34 cellular contexts compared by ENCODE assay signal in the genomic region with DNA sequence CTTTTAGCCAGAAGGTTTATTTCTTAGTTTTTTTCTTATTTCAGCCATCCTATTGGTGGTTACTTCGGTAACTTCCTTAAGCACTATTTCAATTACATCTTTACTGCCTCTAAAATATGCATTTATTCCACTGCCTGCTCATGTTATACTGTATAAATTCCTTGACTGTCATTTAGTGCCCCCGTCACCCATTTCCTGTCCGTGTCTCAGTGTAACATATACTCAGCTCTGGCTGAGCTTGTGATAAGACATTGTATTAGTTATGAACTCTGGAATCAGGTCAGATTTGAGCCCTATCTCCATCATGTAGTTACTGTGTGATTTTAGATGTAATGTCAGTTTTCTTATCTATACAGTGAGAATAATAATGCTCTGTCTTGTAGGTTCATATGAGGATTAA. TPM values are rescaled to one million over a fixed set of nuclear protein-coding genes. Genes with fewer than 3 reads are reported as not detected.
A peak's percentile ranks its signal among the peaks of the same experiment; 100 is the strongest.
DNase-seq lines count a peak whose midpoint lies in the region; ATAC-seq and TF ChIP-seq lines count a peak whose summit lies in the region.
"Had no signal": no experiment of that assay in that cellular context is flagged by ENCODE, and none has a peak within 500 bp of the region (broad histone marks: within the 10 kb centered on the region; RNA-seq: fewer than 3 reads in every experiment).

No MANE protein-coding gene starts in this region.

- intact Hi-C loops in left ventricle myocardium superior (cut with micrococcal nuclease) (loop anchor here (10.0 kb wide), 1 partner anchor 56 kb away; no protein-coding TSS in a partner anchor), left cardiac atrium (cut with DNase I) (no loop called here)

- no peaks in the 10 kb centered on the region for H3K36me3 ChIP-seq in H7 (replicated peaks; ENCODE audit: control insufficient read depth, insufficient read depth, low read length)
- H3K36me3 ChIP-seq: BE2C, gastrocnemius medialis, neural progenitor cell, right atrium auricular region, tibial artery had no signal

- no peak for TF ChIP-seq CTCF in mesothelial cell of epicardium (IDR thresholded peaks at IDR 0.05; ENCODE audit: unreplicated experiment)

- peaks cover 17% of the 10 kb centered on the region for H3K36me3 Mint-ChIP-seq in activated naive CD8-positive, alpha-beta T cell treated with anti-CD3 and anti-CD28 coated beads for 36 hours
- peaks cover 2% of the 10 kb centered on the region for H3K36me3 Mint-ChIP-seq in mesothelial cell of epicardium

- H3K4me1 Mint-ChIP-seq in activated naive CD8-positive, alpha-beta T cell treated with anti-CD3 and anti-CD28 coated beads for 36 hours = peaks cover 71% of the 10 kb centered on the region
- H3K4me1 Mint-ChIP-seq in mesothelial cell of epicardium = peaks cover 58% of the 10 kb centered on the region
- H3K4me1 Mint-ChIP-seq in stimulated activated naive CD8-positive, alpha-beta T cell treated with anti-CD3 and anti-CD28 coated beads, Interleukin-15, amount 100 ng/mL, for 72 hours = peaks cover 83% of the 10 kb centered on the region

- H3K9me3 Mint-ChIP-seq in activated naive CD8-positive, alpha-beta T cell treated with anti-CD3 and anti-CD28 coated beads for 36 hours = no peaks in the 10 kb centered on the region
- no peaks in the 10 kb centered on the region for H3K9me3 Mint-ChIP-seq in mesothelial cell of epicardium
- no peaks in the 10 kb centered on the region for H3K9me3 Mint-ChIP-seq in stimulated activated naive CD8-positive, alpha-beta T cell treated with anti-CD3 and anti-CD28 coated beads, Interleukin-15, amount 100 ng/mL, for 72 hours
- H3K9me3 Mint-ChIP-seq: CD8-positive, alpha-beta memory T cell; T-helper 2 cell treated with Interferon-gamma antibody and Interleukin-4, amounts not matched to agents 5 μg/mL and 100 μg/mL, for 36 hours had no signal

- H3K27me3 Mint-ChIP-seq in activated naive CD8-positive, alpha-beta T cell treated with anti-CD3 and anti-CD28 coated beads for 36 hours = no peaks in the 10 kb centered on the region
- no peaks in the 10 kb centered on the region for H3K27me3 Mint-ChIP-seq in mesothelial cell of epicardium (ENCODE audit: low read depth)
- H3K27me3 Mint-ChIP-seq in stimulated activated naive CD8-positive, alpha-beta T cell treated with anti-CD3 and anti-CD28 coated beads, Interleukin-15, amount 100 ng/mL, for 72 hours = no peaks in the 10 kb centered on the region
- H3K27me3 Mint-ChIP-seq: brain; CD8-positive, alpha-beta memory T cell had no signal

- no peak overlapping the region for H3K4me3 ChIP-seq in H7 (ENCODE audit: insufficient read depth, low read depth, low read length)
- H3K4me3 ChIP-seq: dorsolateral prefrontal cortex, gastrocnemius medialis, neural progenitor cell, right atrium auricular region, spleen, tibial artery had no signal

- peak; percentile 33 for ATAC-seq in left ventricle myocardium superior
- no peak for ATAC-seq in left cardiac atrium
- ATAC-seq in stimulated activated naive CD8-positive, alpha-beta T cell treated with anti-CD3 and anti-CD28 coated beads, Interleukin-15, amount 100 ng/mL, for 72 hours = peak; percentile 63
- no peak for ATAC-seq in HG03135 (IDR thresholded peaks at IDR 0.05; ENCODE audit: unreplicated experiment)
- ATAC-seq: gastrocnemius medialis, HCT116, HepG2 had no signal

- peak overlapping the region; percentile 4 for H3K27ac Mint-ChIP-seq in activated naive CD8-positive, alpha-beta T cell treated with anti-CD3 and anti-CD28 coated beads for 36 hours
- H3K27ac Mint-ChIP-seq in mesothelial cell of epicardium = peak overlapping the region; percentile 54
- no peak overlapping the region for H3K27ac Mint-ChIP-seq in stimulated activated naive CD8-positive, alpha-beta T cell treated with anti-CD3 and anti-CD28 coated beads, Interleukin-15, amount 100 ng/mL, for 72 hours
- H3K27ac Mint-ChIP-seq: brain; neural progenitor cell; T-helper 2 cell treated with Interferon-gamma antibody and Interleukin-4, amounts not matched to agents 5 μg/mL and 100 μg/mL, for 36 hours had no signal

- H3K27me3 ChIP-seq in H7 (ENCODE audit: control insufficient read depth, insufficient read depth, low read length) = no peaks in the 10 kb centered on the region
- H3K27me3 ChIP-seq: BE2C, dorsolateral prefrontal cortex, gastrocnemius medialis, neural progenitor cell, right atrium auricular region, spleen, tibial artery had no signal

- no peak for DNase-seq in left ventricle myocardium superior
- no peak for DNase-seq in left cardiac atrium
- no peak for DNase-seq in activated naive CD8-positive, alpha-beta T cell treated with anti-CD3 and anti-CD28 coated beads for 36 hours
- no peak for DNase-seq in mesothelial cell of epicardium (ENCODE audit: low spot score in 2 of 2, unreplicated experiment in 2 of 2)
- no peak for DNase-seq in stimulated activated naive CD8-positive, alpha-beta T cell treated with anti-CD3 and anti-CD28 coated beads, Interleukin-15, amount 100 ng/mL, for 72 hours
- no peak for DNase-seq in effector CD4-positive, alpha-beta T cell
- DNase-seq in H7 = no peak
- DNase-seq: ACHN; activated CD4-positive, alpha-beta T cell treated with anti-CD3 and anti-CD28 coated beads for 48 hours; activated effector memory CD4-positive, alpha-beta T cell treated with Interleukin-2 at 50 U/mL for 16 hours; activated T-cell treated with anti-CD3 and anti-CD28 coated beads, Interleukin-2, amount 50 U/mL, for 1 hour; BE2C; CD8-positive, alpha-beta memory T cell; cerebellar nuclear complex; dorsolateral prefrontal cortex; EL; gastrocnemius medialis; kidney glomerular epithelial cell; MV-4-11; NCI-H1436; NCI-H2081 treated with DMSO at 0.1 percent for 48 hours; NCI-H2227 treated with DMSO at 0.1 percent for 48 hours; NCI-H526 treated with DMSO at 0.1 percent for 48 hours; SHP77; spleen; stimulated activated CD4-positive, alpha-beta T cell treated with anti-CD3 and anti-CD28 coated beads, Interleukin-2, amount 100 ng/mL, for 24 hours; tibial artery had no signal

- no peak overlapping the region for H3K4me3 Mint-ChIP-seq in activated naive CD8-positive, alpha-beta T cell treated with anti-CD3 and anti-CD28 coated beads for 36 hours
- no peak overlapping the region for H3K4me3 Mint-ChIP-seq in mesothelial cell of epicardium
- no peak overlapping the region for H3K4me3 Mint-ChIP-seq in stimulated activated naive CD8-positive, alpha-beta T cell treated with anti-CD3 and anti-CD28 coated beads, Interleukin-15, amount 100 ng/mL, for 72 hours
- H3K4me3 Mint-ChIP-seq: brain; neural progenitor cell; T-helper 2 cell treated with Interferon-gamma antibody and Interleukin-4, amounts not matched to agents 5 μg/mL and 100 μg/mL, for 36 hours had no signal

RNA-seq across cellular contexts. Expression of gene PIAS1, which starts 24.2 kb away (rescaled TPM):
- total RNA-seq in left ventricle myocardium superior (27.2 TPM), left cardiac atrium (10 to 100 TPM; 27.1 to 31.7 TPM), mesothelial cell of epicardium (68.2 to 71.1 TPM (median 69.2 TPM) in 3 replicates)
- total RNA-seq in activated naive CD8-positive, alpha-beta T cell treated with anti-CD3 and anti-CD28 coated beads for 36 hours = 10 to 100 TPM; 20.4 to 24.4 TPM
- 23.7 and 39.6 TPM in 2 replicates for total RNA-seq in H7 (2014; rRNA removed; shearing (Covaris generic))

Comparison
In these comparisons a context has a peak if more than half of its experiments do, and no peak if none do; other contexts are left out.
1. ATAC-seq: peak in left ventricle myocardium superior (single experiment) and stimulated activated naive CD8-positive, alpha-beta T cell treated with anti-CD3 and anti-CD28 coated beads, Interleukin-15, amount 100 ng/mL, for 72 hours (single experiment); none in left cardiac atrium (0 of 2) and HG03135 (single experiment).
2. H3K27ac Mint-ChIP-seq: peak in activated naive CD8-positive, alpha-beta T cell treated with anti-CD3 and anti-CD28 coated beads for 36 hours (single experiment) and mesothelial cell of epicardium (single experiment); none in stimulated activated naive CD8-positive, alpha-beta T cell treated with anti-CD3 and anti-CD28 coated beads, Interleukin-15, amount 100 ng/mL, for 72 hours (0 of 2).